Comparison of ENCODE assay signal across 26 cellular contexts in genomic region chr22:41345807-41346335, GRCh38.
"Had no signal": no experiment of that assay in that cellular context is flagged by ENCODE, and none has a peak within 500 bp of the region (broad histone marks: within the 10 kb centered on the region; RNA-seq: fewer than 3 reads in every experiment).

No MANE protein-coding gene starts in this region.

- H3K4me3 ChIP-seq: colonic mucosa, esophagus squamous epithelium, gastrocnemius medialis, heart right ventricle, left lung, lower lobe of right lung had no signal

- H3K9me3 ChIP-seq: colonic mucosa, esophagus squamous epithelium, gastrocnemius medialis, heart right ventricle, left lung, lower lobe of right lung had no signal

- H3K4me1 Mint-ChIP-seq: endodermal cell had no signal

- H3K9me3 Mint-ChIP-seq: dendritic cell treated with granulocyte-macrophage colony-stimulating factor and Interleukin-4, amounts not matched to agents 40 ng/mL and 50 ng/mL, for 4 days; effector memory CD8-positive, alpha-beta T cell; endodermal cell had no signal

- ATAC-seq: effector memory CD8-positive, alpha-beta T cell; esophagus mucosa; gastrocnemius medialis; heart right ventricle; left cardiac atrium; left lung; left ventricle myocardium superior; lower lobe of right lung had no signal

- H3K4me1 ChIP-seq: colonic mucosa, left lung, lower lobe of right lung had no signal

- H3K27ac Mint-ChIP-seq: dendritic cell treated with granulocyte-macrophage colony-stimulating factor and Interleukin-4, amounts not matched to agents 40 ng/mL and 50 ng/mL, for 4 days; effector memory CD8-positive, alpha-beta T cell; endodermal cell had no signal

- H3K27ac ChIP-seq: colonic mucosa, epithelial cell of prostate, esophagus squamous epithelium, gastrocnemius medialis, heart right ventricle, left lung, lower lobe of right lung had no signal

- H3K27me3 ChIP-seq: colonic mucosa, esophagus squamous epithelium, gastrocnemius medialis, heart right ventricle, left lung had no signal

- H3K4me3 Mint-ChIP-seq: dendritic cell treated with granulocyte-macrophage colony-stimulating factor and Interleukin-4, amounts not matched to agents 40 ng/mL and 50 ng/mL, for 4 days; effector memory CD8-positive, alpha-beta T cell; endodermal cell had no signal

- DNase-seq: colonic mucosa; cortex of kidney; effector CD8-positive, alpha-beta T cell; effector memory CD8-positive, alpha-beta T cell; endodermal cell; erythroblast; esophagus squamous epithelium; foreskin fibroblast; foreskin melanocyte; gastrocnemius medialis; glutamatergic neuron; head of caudate nucleus; heart right ventricle; hippocampal formation; left cardiac atrium; left lung; left ventricle myocardium superior; lower lobe of right lung; mesendoderm; midbrain had no signal

- H3K27me3 Mint-ChIP-seq: dendritic cell treated with granulocyte-macrophage colony-stimulating factor and Interleukin-4, amounts not matched to agents 40 ng/mL and 50 ng/mL, for 4 days; effector memory CD8-positive, alpha-beta T cell had no signal

- FAIRE-seq: endometrium, islet of Langerhans, keratinocyte had no signal
